ENCODE assay signal across 25 cellular contexts in the genomic region with DNA sequence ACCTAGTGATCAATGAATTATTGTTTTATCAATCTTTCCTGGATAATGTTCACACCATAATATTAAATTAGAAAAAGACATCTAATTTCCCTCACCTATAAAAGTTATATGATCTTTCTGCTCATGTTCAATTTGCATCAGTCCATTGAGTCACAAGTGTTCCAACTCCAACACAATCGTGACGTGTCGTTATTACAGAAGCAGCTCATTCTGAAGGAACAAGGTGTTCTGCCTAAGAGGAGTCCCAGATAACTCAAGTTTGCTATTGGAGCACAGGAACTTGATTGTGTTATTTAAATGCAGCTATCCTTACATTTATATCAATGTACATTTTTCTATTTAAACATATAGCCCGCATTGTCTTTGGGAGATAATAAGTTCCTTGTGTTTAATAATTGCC. TPM values are rescaled to one million over a fixed set of nuclear protein-coding genes. Genes with fewer than 3 reads are reported as not detected.
A peak's percentile ranks its signal among the peaks of the same experiment; 100 is the strongest.
DNase-seq lines count a peak whose midpoint lies in the region; TF ChIP-seq lines count a peak whose summit lies in the region.
"Had no signal": no experiment of that assay in that cellular context is flagged by ENCODE, and none has a peak within 500 bp of the region (broad histone marks: within the 10 kb centered on the region; RNA-seq: fewer than 3 reads in every experiment).

No MANE protein-coding gene starts in this region.

- H3K36me3 ChIP-seq in breast epithelium: no peaks in the 10 kb centered on the region

- H3K36me3 Mint-ChIP-seq in MCF 10A (ENCODE audit: insufficient read depth, unreplicated experiment): no peaks in the 10 kb centered on the region

- H3K4me3 Mint-ChIP-seq in MCF 10A (ENCODE audit: unreplicated experiment): no peak overlapping the region
- H3K4me3 Mint-ChIP-seq: B cell; CD4-positive, alpha-beta T cell; CD8-positive, alpha-beta T cell had no signal

- DNase-seq in MCF 10A (ENCODE audit: unreplicated experiment) (no peak), breast epithelium (ENCODE audit: low spot score in 2 of 2) (no peak), caudate nucleus (lab: John Stamatoyannopoulos, UW) (peak in 6 of 61 donors; percentile 14 to 77 (median 36)), foreskin melanocyte (peak; percentile 76), putamen (ENCODE audit: low spot score) (peak; percentile 60), GM10266 (ENCODE audit: extremely low spot score) (no peak), posterior cingulate gyrus (no peak), AG20443 (ENCODE audit: low spot score) (no peak)
- DNase-seq: 8988T; ACHN; AML-193; Caco-2; Calu3; CD4-positive, alpha-beta T cell; CD8-positive, alpha-beta T cell; DMS 273 treated with DMSO at 0.1 percent for 48 hours; DMS153; DMS53; DMS79; DND-41; EL; GDM1 had no signal

- H3K27me3 Mint-ChIP-seq in MCF 10A (ENCODE audit: insufficient read depth, unreplicated experiment): no peaks in the 10 kb centered on the region
- H3K27me3 Mint-ChIP-seq: B cell; CD4-positive, alpha-beta T cell had no signal

- TF ChIP-seq CTCF in MCF 10A (IDR thresholded peaks at IDR 0.05; ENCODE audit: unreplicated experiment) (no peak), breast epithelium (IDR thresholded peaks at IDR 0.05) (no peak), GM10266 (IDR thresholded peaks at IDR 0.05; ENCODE audit: control insufficient read depth, insufficient read depth, low read depth, missing control alignments) (no peak)

- TF ChIP-seq POLR2A in breast epithelium (IDR thresholded peaks at IDR 0.05): no peak

- CTCF ChIA-PET in MCF 10A (lab: Yijun Ruan, JAX): no interaction called here

- H3K4me1 ChIP-seq in breast epithelium: no peaks in the 10 kb centered on the region
- H3K4me1 ChIP-seq: BLaER1 treated with 17β-estradiol and CSF1 and Interleukin-3, amounts not matched to agents 10 nM and 100 nM had no signal

- H3K9me3 ChIP-seq in breast epithelium: peaks cover 0 to 2% of the 10 kb centered on the region in 2 donors

- BruUV-seq in MCF 10A (replicated peaks; lab: Mats Ljungman, UMichigan): no TSS peak

- H3K27ac ChIP-seq in breast epithelium: no peak overlapping the region
- H3K27ac ChIP-seq in caudate nucleus (ENCODE audit: low read depth, low read length): peak overlapping the region; percentile 89
- H3K27ac ChIP-seq: BLaER1 treated with 17β-estradiol and CSF1 and Interleukin-3, amounts not matched to agents 10 nM and 100 nM; C4-2B had no signal

- H3K4me1 Mint-ChIP-seq in MCF 10A (ENCODE audit: insufficient read depth, unreplicated experiment): no peaks in the 10 kb centered on the region
- H3K4me1 Mint-ChIP-seq: B cell had no signal

- H3K27ac Mint-ChIP-seq in MCF 10A (ENCODE audit: low read depth, unreplicated experiment): peak overlapping the region; percentile 37
- H3K27ac Mint-ChIP-seq: B cell; CD4-positive, alpha-beta T cell; CD8-positive, alpha-beta T cell had no signal

- intact Hi-C loops in MCF 10A (cut with micrococcal nuclease) (no loop called here), breast epithelium (cut with DNase I; ENCODE audit: low total_unique reads) (no loop called here), posterior cingulate gyrus (cut with DNase I) (no loop called here)

- no peak overlapping the region for H3K4me3 ChIP-seq in breast epithelium
- H3K4me3 ChIP-seq: BLaER1 treated with 17β-estradiol and CSF1 and Interleukin-3, amounts not matched to agents 10 nM and 100 nM had no signal

- POLR2A ChIA-PET in MCF 10A (lab: Yijun Ruan, JAX): interaction anchor here (0.6 kb wide), 1 partner anchor 349 kb away, joined by 4 read pairs; no protein-coding TSS in a partner anchor

- H3K27me3 ChIP-seq in breast epithelium: no peaks in the 10 kb centered on the region
- H3K27me3 ChIP-seq: BLaER1 treated with 17β-estradiol and CSF1 and Interleukin-3, amounts not matched to agents 10 nM and 100 nM had no signal

- no peaks in the 10 kb centered on the region for H3K9me3 Mint-ChIP-seq in MCF 10A (ENCODE audit: unreplicated experiment)
- H3K9me3 Mint-ChIP-seq: CD4-positive, alpha-beta T cell; CD8-positive, alpha-beta T cell had no signal

RNA-seq across cellular contexts. Expression of gene ATPSCKMT, which starts 30.6 kb away (rescaled TPM):
- total RNA-seq in MCF 10A (2022) (14.4 and 15.2 TPM in 2 replicates), breast epithelium (10 to 100 TPM; 15.1 to 23.9 (median 15.7) TPM)

RNA-seq across cellular contexts. Expression of gene CCT5, which starts 31.0 kb away (rescaled TPM):
- total RNA-seq in MCF 10A (2022) (220 and 322 TPM in 2 replicates), breast epithelium (100 to 1,000 TPM; 151 to 208 (median 180) TPM)

Comparison
In these comparisons a context has a peak if more than half of its experiments do, and no peak if none do; other contexts are left out.
1. DNase-seq: peak in foreskin melanocyte (single experiment) and putamen (single experiment); none in MCF 10A (single experiment), breast epithelium (0 of 2), GM10266 (single experiment), posterior cingulate gyrus (0 of 10) and AG20443 (single experiment).